ENCODE assay signal across 7 cellular contexts in the genomic region with DNA sequence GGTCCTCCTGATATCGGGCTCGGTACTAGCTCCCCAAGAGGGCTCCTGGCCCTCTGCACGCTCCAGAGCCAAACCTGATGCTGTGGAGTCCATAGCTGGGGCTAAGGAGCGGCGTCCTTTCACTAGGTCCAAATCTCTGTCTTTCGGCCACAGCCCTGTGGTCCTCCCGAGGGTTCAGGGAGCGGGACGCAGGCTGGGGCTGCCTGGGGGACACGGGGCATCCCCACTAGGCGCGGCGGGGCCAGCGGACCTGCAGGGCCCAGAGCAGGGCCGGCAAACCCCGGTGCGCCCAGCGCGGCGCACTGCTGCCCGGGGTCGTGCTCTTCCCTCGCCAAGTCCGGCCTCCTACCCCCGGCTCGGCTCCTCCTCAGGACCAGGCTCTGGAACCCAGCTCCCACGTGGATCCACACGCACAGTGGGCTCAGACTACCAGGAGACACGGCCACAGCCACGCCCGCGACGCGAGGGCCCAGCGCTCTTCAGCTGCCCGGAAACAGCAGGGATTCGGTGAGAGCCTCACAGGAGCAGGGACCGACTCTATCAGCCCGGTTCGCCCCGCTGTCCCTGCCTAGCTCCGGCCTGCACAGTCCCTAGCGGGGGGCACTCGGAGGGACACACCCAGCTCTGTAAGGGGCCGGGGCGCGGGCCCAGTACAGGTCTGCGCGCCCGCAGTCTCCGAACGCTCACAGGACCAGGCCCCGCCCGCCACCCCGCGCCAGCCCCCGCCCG. TPM values are rescaled to one million over a fixed set of nuclear protein-coding genes. Genes with fewer than 3 reads are reported as not detected.
DNase-seq lines count a peak whose midpoint lies in the region; ATAC-seq, FAIRE-seq and TF ChIP-seq lines count a peak whose summit lies in the region.

No MANE protein-coding gene starts in this region.

- intact Hi-C loops in activated B cell treated with CpG ODN at 0.5 μM for 24 hours (cut with micrococcal nuclease), result loop anchor here (1.0 kb wide), 1 partner anchor 37 kb away; no protein-coding TSS in a partner anchor

- ATAC-seq in GM21526 (IDR thresholded peaks at IDR 0.05; ENCODE audit: low FRiP score, unreplicated experiment), result peak; percentile 44
- ATAC-seq in activated B cell treated with CpG ODN at 0.5 μM for 24 hours (ENCODE audit: low read depth), result peak; percentile 64
- peak; percentile 73 for ATAC-seq in stimulated activated naive CD8-positive, alpha-beta T cell treated with anti-CD3 and anti-CD28 coated beads, Interleukin-15, Interleukin-2, amounts not matched to agents 100 U/mL and 50 U/mL, for 24 hours

- peaks cover 14% of the 10 kb centered on the region for H3K4me1 Mint-ChIP-seq in activated B cell treated with CpG ODN at 0.5 μM for 24 hours

- peak overlapping the region; percentile 85 for H3K4me3 Mint-ChIP-seq in activated B cell treated with CpG ODN at 0.5 μM for 24 hours

- TF ChIP-seq CTCF in activated B cell treated with CpG ODN at 0.5 μM for 24 hours (IDR thresholded peaks at IDR 0.05), result no peak

- H3K27me3 Mint-ChIP-seq in activated B cell treated with CpG ODN at 0.5 μM for 24 hours, result no peaks in the 10 kb centered on the region

- H3K36me3 ChIP-seq in endocrine pancreas (ENCODE audit: control insufficient read depth, insufficient read depth, low read length), result peaks cover 9% of the 10 kb centered on the region

- H3K9me3 ChIP-seq in endocrine pancreas (ENCODE audit: control insufficient read depth, low read length), result peaks cover 3% of the 10 kb centered on the region

- POLR2A ChIA-PET in activated B cell treated with CpG ODN at 0.5 μM for 24 hours (lab: Charles Lee), result interaction anchor here (0.6 to 3.5 kb wide), 2 partner anchors 28 to 38 kb away, joined by 4 to 37 read pairs; a partner anchor contains a TSS

- H3K4me3 ChIP-seq in GM08714 (ENCODE audit: low read length), result peak overlapping the region; percentile 78; the same call in 1 of the 2 replicates
- no peak overlapping the region for H3K4me3 ChIP-seq in endocrine pancreas (ENCODE audit: control insufficient read depth, insufficient read depth, low read length)

- CTCF ChIA-PET in activated B cell treated with CpG ODN at 0.5 μM for 24 hours (lab: Charles Lee), result interaction anchor here (1.4 kb wide), 1 partner anchor 37 kb away, joined by 5 read pairs; a partner anchor contains a TSS

- no peaks in the 10 kb centered on the region for H3K27me3 ChIP-seq in endocrine pancreas (ENCODE audit: control insufficient read depth, insufficient read depth, low read length)

- FAIRE-seq in HTR-8/SVneo (lab: Jason Lieb, UNC), result no peak

- H3K4me1 ChIP-seq in endocrine pancreas (ENCODE audit: control insufficient read depth, insufficient read depth, low read length), result no peaks in the 10 kb centered on the region

- peaks cover 27% of the 10 kb centered on the region for H3K36me3 Mint-ChIP-seq in activated B cell treated with CpG ODN at 0.5 μM for 24 hours (ENCODE audit: low read depth)

- peaks cover 8% of the 10 kb centered on the region for H3K9me3 Mint-ChIP-seq in activated B cell treated with CpG ODN at 0.5 μM for 24 hours

- peak overlapping the region; percentile 56 for H3K27ac Mint-ChIP-seq in activated B cell treated with CpG ODN at 0.5 μM for 24 hours

- H3K9ac ChIP-seq in endocrine pancreas (ENCODE audit: control insufficient read depth, insufficient read depth, low read length), result peak overlapping the region; percentile 78

- DNase-seq in HTR-8/SVneo (ENCODE audit: insufficient read length, low spot score) (peak; percentile 48), activated B cell treated with CpG ODN at 0.5 μM for 24 hours (peak; percentile 37), lung microvascular endothelial cell (ENCODE audit: low read depth in 2 of 2) (peak; percentile 46 to 55)
- DNase-seq in stimulated activated naive CD8-positive, alpha-beta T cell treated with anti-CD3 and anti-CD28 coated beads, Interleukin-15, Interleukin-2, amounts not matched to agents 100 U/mL and 50 U/mL, for 24 hours, result peak; percentile 45

RNA-seq across cellular contexts. Expression of a gene that starts 0.6 kb away (rescaled TPM):
- total RNA-seq in activated B cell treated with CpG ODN at 0.5 μM for 24 hours, result 19.0 and 24.7 TPM in 2 replicates
- total RNA-seq in lung microvascular endothelial cell, result 5.2 and 13.9 TPM in 2 replicates

RNA-seq across cellular contexts. Expression of a gene that starts 6.6 kb away (rescaled TPM):
- 4.9 and 5.3 TPM in 2 replicates for total RNA-seq in activated B cell treated with CpG ODN at 0.5 μM for 24 hours
- total RNA-seq in lung microvascular endothelial cell, result 4.6 and 7.3 TPM in 2 replicates

RNA-seq across cellular contexts. Expression of a gene that starts 37.4 kb away (rescaled TPM):
- total RNA-seq in activated B cell treated with CpG ODN at 0.5 μM for 24 hours (44.4 and 44.9 TPM in 2 replicates), lung microvascular endothelial cell (34.4 and 48.2 TPM in 2 replicates)

RNA-seq across cellular contexts. Expression of a gene that starts 48.3 kb away (rescaled TPM):
- total RNA-seq in activated B cell treated with CpG ODN at 0.5 μM for 24 hours (4.0 and 4.3 TPM in 2 replicates), lung microvascular endothelial cell (4.4 and 4.8 TPM in 2 replicates)
